30 cellular contexts compared by ENCODE assay signal in the genomic region with DNA sequence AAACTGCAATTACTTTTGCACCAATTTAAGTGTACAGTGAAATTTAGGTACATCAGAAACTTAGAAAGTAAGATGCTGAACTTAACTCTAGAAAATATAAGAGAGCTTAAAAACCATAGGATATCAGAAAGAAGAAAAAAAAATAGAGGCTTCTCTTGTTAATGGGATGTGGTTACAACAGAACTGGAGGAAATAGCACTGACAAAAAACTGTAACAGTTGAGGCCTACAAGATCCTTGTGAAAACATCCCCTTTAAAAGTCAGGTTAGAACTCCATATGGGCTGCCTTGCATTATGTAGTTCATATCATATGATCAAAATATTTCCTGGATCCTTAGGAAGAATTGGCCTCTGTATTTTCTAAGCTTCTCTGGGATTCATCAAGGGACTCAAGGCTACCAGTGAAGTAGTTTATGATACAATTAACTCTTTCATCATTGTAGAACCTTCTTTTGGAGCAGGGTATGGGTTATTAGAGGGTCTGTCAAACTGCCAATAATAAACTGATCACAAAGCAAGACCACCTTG.
"Had no signal": no experiment of that assay in that cellular context is flagged by ENCODE, and none has a peak within 500 bp of the region (broad histone marks: within the 10 kb centered on the region; RNA-seq: fewer than 3 reads in every experiment).

No MANE protein-coding gene starts in this region.

- H3K4me3 ChIP-seq: breast epithelium, colonic mucosa, MG63, SJCRH30 had no signal

- H3K9me3 Mint-ChIP-seq: activated naive CD8-positive, alpha-beta T cell treated with anti-CD3 and anti-CD28 coated beads for 36 hours; activated T-cell treated with anti-CD3 and anti-CD28 coated beads, Interleukin-2, amount 50 U/mL, for 4 hours; activated T-helper 17 cell treated with anti-CD3 and anti-CD28 coated beads, Interleukin-2, amount 50 U/mL, for 72 hours had no signal

- H3K27me3 Mint-ChIP-seq: activated naive CD4-positive, alpha-beta T cell treated with anti-CD3 and anti-CD28 coated beads, Interleukin-2, amount 10 ng/mL, durations not matched to agents 7 days and 5 days; activated T-helper 17 cell treated with anti-CD3 and anti-CD28 coated beads, Interleukin-2, amount 50 U/mL, for 72 hours; T-helper 17 cell had no signal

- H3K27me3 ChIP-seq: breast epithelium, colonic mucosa, MG63, SJCRH30 had no signal

- H3K9me3 ChIP-seq: colonic mucosa, MG63, SJCRH30 had no signal

- H3K36me3 ChIP-seq: breast epithelium, colonic mucosa, MG63, SJCRH30 had no signal

- ATAC-seq: activated CD4-positive, alpha-beta T cell treated with anti-CD3 and anti-CD28 coated beads for 36 hours; activated CD8-positive, alpha-beta T cell treated with anti-CD3 and anti-CD28 coated beads, Interleukin-2, amount 10 ng/mL, durations not matched to agents 7 days and 5 days; activated T-cell treated with anti-CD3 and anti-CD28 coated beads, Interleukin-2, amount 50 U/mL, for 4 hours; activated T-helper 17 cell treated with anti-CD3 and anti-CD28 coated beads, Interleukin-2, amount 50 U/mL, for 72 hours; Panc1; Right ventricle myocardium inferior; SK-N-SH treated with all-trans-retinoic acid at 6 μM for 48 hours; T-helper 17 cell had no signal

- H3K4me1 ChIP-seq: breast epithelium, colonic mucosa, SJCRH30 had no signal

- H3K4me1 Mint-ChIP-seq: activated CD4-positive, alpha-beta T cell treated with anti-CD3 and anti-CD28 coated beads for 36 hours; activated naive CD8-positive, alpha-beta T cell treated with anti-CD3 and anti-CD28 coated beads for 36 hours; activated T-helper 17 cell treated with anti-CD3 and anti-CD28 coated beads, Interleukin-2, amount 50 U/mL, for 72 hours had no signal

- H3K4me3 Mint-ChIP-seq: activated CD4-positive, alpha-beta T cell treated with anti-CD3 and anti-CD28 coated beads for 36 hours; activated CD8-positive, alpha-beta T cell treated with anti-CD3 and anti-CD28 coated beads, Interleukin-2, amount 10 ng/mL, durations not matched to agents 7 days and 5 days; activated naive CD4-positive, alpha-beta T cell treated with anti-CD3 and anti-CD28 coated beads, Interleukin-2, amount 10 ng/mL, durations not matched to agents 7 days and 5 days; activated naive CD8-positive, alpha-beta T cell treated with anti-CD3 and anti-CD28 coated beads for 36 hours; activated T-cell treated with anti-CD3 and anti-CD28 coated beads, Interleukin-2, amount 50 U/mL, for 4 hours; activated T-helper 17 cell treated with anti-CD3 and anti-CD28 coated beads, Interleukin-2, amount 50 U/mL, for 72 hours; T-helper 17 cell had no signal

- H3K27ac ChIP-seq: breast epithelium, colonic mucosa, SJCRH30, WERI-Rb-1 had no signal

- H3K36me3 Mint-ChIP-seq: activated naive CD4-positive, alpha-beta T cell treated with anti-CD3 and anti-CD28 coated beads, Interleukin-2, amount 10 ng/mL, durations not matched to agents 7 days and 5 days; activated naive CD8-positive, alpha-beta T cell treated with anti-CD3 and anti-CD28 coated beads for 36 hours had no signal

- H3K27ac Mint-ChIP-seq: activated CD4-positive, alpha-beta T cell treated with anti-CD3 and anti-CD28 coated beads for 36 hours; activated CD8-positive, alpha-beta T cell treated with anti-CD3 and anti-CD28 coated beads, Interleukin-2, amount 10 ng/mL, durations not matched to agents 7 days and 5 days; activated naive CD4-positive, alpha-beta T cell treated with anti-CD3 and anti-CD28 coated beads, Interleukin-2, amount 10 ng/mL, durations not matched to agents 7 days and 5 days; activated naive CD8-positive, alpha-beta T cell treated with anti-CD3 and anti-CD28 coated beads for 36 hours; activated T-helper 17 cell treated with anti-CD3 and anti-CD28 coated beads, Interleukin-2, amount 50 U/mL, for 72 hours; T-helper 17 cell had no signal

- DNase-seq: activated CD4-positive, alpha-beta T cell treated with anti-CD3 and anti-CD28 coated beads for 36 hours; activated CD4-positive, alpha-beta T cell treated with anti-CD3 and anti-CD28 coated beads, Interleukin-2, amount 50 U/mL, for 4 hours; activated CD8-positive, alpha-beta T cell treated with anti-CD3 and anti-CD28 coated beads, Interleukin-2, amount 10 ng/mL, durations not matched to agents 7 days and 5 days; activated gamma-delta T cell treated with Interleukin-2 at 50 U/mL for 16 hours; activated naive CD4-positive, alpha-beta T cell treated with anti-CD3 and anti-CD28 coated beads, Interleukin-2, amount 10 ng/mL, durations not matched to agents 7 days and 5 days; activated naive CD8-positive, alpha-beta T cell treated with anti-CD3 and anti-CD28 coated beads for 36 hours; activated T-cell treated with anti-CD3 and anti-CD28 coated beads, Interleukin-2, amount 50 U/mL, for 4 hours; aorta; caudate nucleus; colonic mucosa; KBM-7; MG63; NCI-H1105; NCI-H1436 treated with DMSO at 0.1 percent for 48 hours; NCI-H187; NCI-H2081; NCI-H510A treated with DMSO at 0.1 percent for 48 hours; NCI-H69; NK-92 treated with Interleukin-12 subunit alpha and Interleukin-12 subunit beta, amount 100 ng/mL, for 24 hours; OCI-M1; RPMI8226; SJCRH30; T-helper 17 cell; T1000; WERI-Rb-1 had no signal
